Comparison of ENCODE assay signal across 8 cellular contexts in the genomic region with DNA sequence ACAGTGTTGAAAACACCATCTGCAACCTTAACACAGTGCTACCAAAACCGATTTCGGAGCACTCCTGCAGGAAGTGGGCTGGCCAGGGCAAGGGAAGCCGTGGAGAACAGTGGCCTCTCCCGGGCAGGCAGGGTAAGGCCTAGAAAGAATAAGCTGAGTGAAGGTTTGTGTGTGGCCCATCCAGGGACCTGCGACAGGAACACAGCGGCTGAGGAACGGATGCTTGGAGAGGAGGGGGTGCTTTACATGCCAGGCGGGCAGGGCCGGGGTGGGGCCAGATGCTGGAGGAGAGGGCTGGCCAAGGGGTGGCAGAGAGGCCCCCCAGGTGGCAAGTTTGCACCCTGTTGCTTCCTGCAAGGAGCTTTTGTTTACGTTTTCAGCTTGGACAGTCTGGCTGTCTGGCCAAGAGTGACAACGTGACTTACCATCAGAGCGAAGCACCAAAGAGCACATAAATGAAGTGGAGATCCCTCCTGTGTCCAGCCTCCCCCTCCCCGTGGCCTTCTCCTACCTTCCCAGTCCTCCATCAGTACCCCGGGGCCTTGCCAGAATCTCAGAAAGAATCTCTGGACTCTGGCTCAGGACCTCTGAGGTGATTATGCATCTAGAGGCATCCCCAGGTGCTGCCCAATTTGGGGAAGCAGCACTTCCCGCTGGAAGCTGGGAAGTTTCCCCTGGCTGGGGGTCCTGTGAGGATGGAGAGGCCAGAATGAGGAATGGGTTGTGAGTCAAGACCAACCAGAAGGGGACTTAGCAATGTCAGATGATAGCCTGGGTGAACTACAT.
DNase-seq lines count a peak whose midpoint lies in the region; ATAC-seq and TF ChIP-seq lines count a peak whose summit lies in the region.

No MANE protein-coding gene starts in this region.

- H3K9me3 Mint-ChIP-seq in endothelial cell (ENCODE audit: unreplicated experiment), result no peaks in the 10 kb centered on the region

- H3K27ac Mint-ChIP-seq in endothelial cell (ENCODE audit: unreplicated experiment), result peak overlapping the region; percentile 61

- H3K4me1 Mint-ChIP-seq in endothelial cell (ENCODE audit: unreplicated experiment), result peaks cover 54% of the 10 kb centered on the region

- peaks cover 21% of the 10 kb centered on the region for H3K27me3 Mint-ChIP-seq in endothelial cell (ENCODE audit: unreplicated experiment)

- ATAC-seq in GM18868 (IDR thresholded peaks at IDR 0.05; ENCODE audit: unreplicated experiment) (peak; percentile 33), HG03460 (IDR thresholded peaks at IDR 0.05; ENCODE audit: unreplicated experiment) (peak; percentile 45)

- peak overlapping the region; percentile 93 for H3K4me3 Mint-ChIP-seq in endothelial cell (ENCODE audit: unreplicated experiment)

- no peaks in the 10 kb centered on the region for H3K36me3 Mint-ChIP-seq in endothelial cell (ENCODE audit: low read depth, unreplicated experiment)

- DNase-seq in AG08395 (ENCODE audit: low spot score) (peak; percentile 75), NCI-H82 treated with DMSO at 0.1 percent for 48 hours (lab: John Stamatoyannopoulos, UW; ENCODE audit: unreplicated experiment) (peak; percentile 85), endothelial cell (ENCODE audit: low spot score) (peak; percentile 81), middle frontal gyrus (ENCODE audit: extremely low spot score, low spot score) (peak; percentile 48)
- DNase-seq in activated CD8-positive, alpha-beta memory T cell treated with anti-CD3 and anti-CD28 coated beads for 4 hours (ENCODE audit: low read depth in 2 of 2), result peak; percentile 24 to 25
- peak; percentile 47 for DNase-seq in stimulated activated CD8-positive, alpha-beta memory T cell treated with anti-CD3 and anti-CD28 coated beads, Interleukin-4, amount 100 ng/mL, for 24 hours (ENCODE audit: low read depth)

- peak; percentile 66 for TF ChIP-seq CTCF in endothelial cell (IDR thresholded peaks at IDR 0.05; ENCODE audit: unreplicated experiment)

Comparison
In these comparisons a context has a peak if more than half of its experiments do, and no peak if none do; other contexts are left out.
1. Peak in every context shown above with its lines: DNase-seq and ATAC-seq.
2. DNase-seq: peak in every context shown above with its lines; median percentile 85 in NCI-H82 treated with DMSO at 0.1 percent for 48 hours; 81 in endothelial cell; 75 in AG08395; 48 in middle frontal gyrus; 47 in stimulated activated CD8-positive, alpha-beta memory T cell treated with anti-CD3 and anti-CD28 coated beads, Interleukin-4, amount 100 ng/mL, for 24 hours; 24 in activated CD8-positive, alpha-beta memory T cell treated with anti-CD3 and anti-CD28 coated beads for 4 hours.